Comparison of ENCODE assay signal across 1 cellular context in the genomic region with DNA sequence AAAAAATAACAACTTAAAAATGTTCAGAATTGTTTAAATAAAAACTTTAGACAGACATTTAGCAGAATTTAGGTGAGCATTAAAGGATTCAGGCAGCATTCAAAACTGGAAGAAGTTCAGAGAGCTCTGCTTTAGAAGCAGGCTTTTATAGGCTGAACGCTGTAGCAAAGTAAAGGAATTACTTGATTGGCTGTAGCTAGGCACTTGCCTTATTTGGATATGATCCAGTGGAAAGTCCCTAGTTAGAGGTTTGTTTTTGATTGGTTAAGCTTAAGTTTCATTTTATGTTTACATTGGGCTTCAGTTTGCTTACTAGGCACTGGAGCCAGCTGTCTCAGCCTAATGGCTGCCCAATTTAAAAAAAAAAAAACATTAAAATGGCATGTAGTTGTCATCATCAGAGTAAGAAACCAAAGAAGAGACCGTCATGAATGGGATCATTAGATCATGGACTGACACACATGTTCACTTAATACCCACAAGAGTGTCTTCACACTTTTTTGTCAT.
A peak's percentile ranks its signal among the peaks of the same experiment; 100 is the strongest.
TF ChIP-seq lines count a peak whose summit lies in the region.

No MANE protein-coding gene starts in this region.

TF ChIP-seq in GM12878, 131 proteins besides CTCF, POLR2A, EP300 and RAD21 (continued from another document):
- TF ChIP-seq PKNOX1 (IDR thresholded peaks at IDR 0.05), result peak; percentile 53; the same call in 1 of the 2 replicates
- no peak for TF ChIP-seq EED (IDR thresholded peaks at IDR 0.05; ENCODE audit: low read depth)
- TF ChIP-seq, protein P1, sequence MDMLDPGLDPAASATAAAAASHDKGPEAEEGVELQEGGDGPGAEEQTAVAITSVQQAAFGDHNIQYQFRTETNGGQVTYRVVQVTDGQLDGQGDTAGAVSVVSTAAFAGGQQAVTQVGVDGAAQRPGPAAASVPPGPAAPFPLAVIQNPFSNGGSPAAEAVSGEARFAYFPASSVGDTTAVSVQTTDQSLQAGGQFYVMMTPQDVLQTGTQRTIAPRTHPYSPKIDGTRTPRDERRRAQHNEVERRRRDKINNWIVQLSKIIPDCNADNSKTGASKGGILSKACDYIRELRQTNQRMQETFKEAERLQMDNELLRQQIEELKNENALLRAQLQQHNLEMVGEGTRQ (IDR thresholded peaks at IDR 0.05; ENCODE audit: borderline replicate concordance, low read depth, low read length), result no peak; the same call in 1 of the 2 replicates
- no peak for TF ChIP-seq SMC3 (IDR thresholded peaks at IDR 0.05; ENCODE audit: borderline replicate concordance, low read length)
- TF ChIP-seq PRDM15 (CRISPR knock-in tag; IDR thresholded peaks at IDR 0.05), result no peak
- TF ChIP-seq ESRRA (IDR thresholded peaks at IDR 0.05; ENCODE audit: low read length), result no peak
- TF ChIP-seq ZNF622 (IDR thresholded peaks at IDR 0.05), result no peak
- no peak for TF ChIP-seq ZBTB33 (IDR thresholded peaks at IDR 0.05)
- TF ChIP-seq ATF7 (IDR thresholded peaks at IDR 0.05; ENCODE audit: low read depth), result peak; percentile 62
- TF ChIP-seq NR2C2 (IDR thresholded peaks at IDR 0.05; ENCODE audit: borderline replicate concordance, control insufficient read depth, insufficient read length, low read depth), result no peak
- no peak for TF ChIP-seq DPF2 (IDR thresholded peaks at IDR 0.05)
- no peak for TF ChIP-seq PAX5 (IDR thresholded peaks at IDR 0.05; ENCODE audit: borderline replicate concordance, low read depth, low read length)
- no peak for TF ChIP-seq NFXL1 (IDR thresholded peaks at IDR 0.05; ENCODE audit: borderline replicate concordance)
- TF ChIP-seq RELA (IDR thresholded peaks at IDR 0.05; ENCODE audit: borderline replicate concordance, partially characterized antibody), result peak; percentile 74
- no peak for TF ChIP-seq E4F1 (IDR thresholded peaks at IDR 0.05; ENCODE audit: borderline replicate concordance, partially characterized antibody)
- TF ChIP-seq, protein P2, sequence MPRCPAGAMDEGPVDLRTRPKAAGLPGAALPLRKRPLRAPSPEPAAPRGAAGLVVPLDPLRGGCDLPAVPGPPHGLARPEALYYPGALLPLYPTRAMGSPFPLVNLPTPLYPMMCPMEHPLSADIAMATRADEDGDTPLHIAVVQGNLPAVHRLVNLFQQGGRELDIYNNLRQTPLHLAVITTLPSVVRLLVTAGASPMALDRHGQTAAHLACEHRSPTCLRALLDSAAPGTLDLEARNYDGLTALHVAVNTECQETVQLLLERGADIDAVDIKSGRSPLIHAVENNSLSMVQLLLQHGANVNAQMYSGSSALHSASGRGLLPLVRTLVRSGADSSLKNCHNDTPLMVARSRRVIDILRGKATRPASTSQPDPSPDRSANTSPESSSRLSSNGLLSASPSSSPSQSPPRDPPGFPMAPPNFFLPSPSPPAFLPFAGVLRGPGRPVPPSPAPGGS (IDR thresholded peaks at IDR 0.05; ENCODE audit: borderline replicate concordance, insufficient read depth, low read depth, low read length, poor library complexity, severe bottlenecking), result no peak
- TF ChIP-seq IKZF1 (conservative IDR thresholded peaks at IDR 0.05), result no peak
- no peak for TF ChIP-seq SP1 (IDR thresholded peaks at IDR 0.05; ENCODE audit: low read depth, low read length)
- TF ChIP-seq SMAD5 (IDR thresholded peaks at IDR 0.05; ENCODE audit: low read depth), result no peak
- 0 out of 2 replicates have a peak, but pooled peaks have one; percentile 24 for TF ChIP-seq TCF12 (IDR thresholded peaks at IDR 0.05; ENCODE audit: low read depth, low read length)
- no peak for TF ChIP-seq MAX (IDR thresholded peaks at IDR 0.05; ENCODE audit: low read depth, low read length)
- TF ChIP-seq MXI1 (IDR thresholded peaks at IDR 0.05; ENCODE audit: low read depth, low read length), result 0 out of 2 replicates have a peak, but pooled peaks have one; percentile 64
